Comparison of ENCODE assay signal across 5 cellular contexts in genomic region chrX:24655679-24656078, GRCh38. TPM values are rescaled to one million over a fixed set of nuclear protein-coding genes. Genes with fewer than 3 reads are reported as not detected.
"Had no signal": no experiment of that assay in that cellular context is flagged by ENCODE, and none has a peak within 500 bp of the region (broad histone marks: within the 10 kb centered on the region; RNA-seq: fewer than 3 reads in every experiment).

No MANE protein-coding gene starts in this region.

RNA-seq across cellular contexts. Expression of gene PCYT1B, which starts 8.5 kb away (rescaled TPM):
- total RNA-seq: HT-29, LHCN-M2, MCF 10A, OCI-LY7, PC-3 had no signal
